In genomic region chr16:85037050-85037410, GRCh38 we compare ENCODE assay signal across 14 cellular contexts. TPM values are rescaled to one million over a fixed set of nuclear protein-coding genes. Genes with fewer than 3 reads are reported as not detected.
DNase-seq lines count a peak whose midpoint lies in the region; ATAC-seq and TF ChIP-seq lines count a peak whose summit lies in the region.
"Had no signal": no experiment of that assay in that cellular context is flagged by ENCODE, and none has a peak within 500 bp of the region (broad histone marks: within the 10 kb centered on the region; RNA-seq: fewer than 3 reads in every experiment).

No MANE protein-coding gene starts in this region.

- CTCF ChIA-PET in WTC11 (lab: Charles Lee) = interaction anchor here (2.3 kb wide), 1 partner anchor 9 kb away, joined by 5 read pairs; the partner anchor contains the start of gene KIAA0513

- H3K27ac ChIP-seq in brain microvascular endothelial cell = peak overlapping the region; percentile 12
- H3K27ac ChIP-seq: HL-60 had no signal

- H3K27me3 Mint-ChIP-seq in WTC11 (ENCODE audit: low read depth) = no peaks in the 10 kb centered on the region
- peaks cover 11% of the 10 kb centered on the region for H3K27me3 Mint-ChIP-seq in stimulated activated memory B cell treated with anti-CD40 and anti-IgM and Interleukin-4, amounts not matched to agents 10 μg/mL and 1 μg/mL and 100 μg/mL, for 72 hours
- H3K27me3 Mint-ChIP-seq: CD4-positive, alpha-beta memory T cell had no signal

- peaks cover 6% of the 10 kb centered on the region for H3K4me1 Mint-ChIP-seq in WTC11
- no peaks in the 10 kb centered on the region for H3K4me1 Mint-ChIP-seq in stimulated activated memory B cell treated with anti-CD40 and anti-IgM and Interleukin-4, amounts not matched to agents 10 μg/mL and 1 μg/mL and 100 μg/mL, for 72 hours

- no peaks in the 10 kb centered on the region for H3K9me3 Mint-ChIP-seq in WTC11
- no peaks in the 10 kb centered on the region for H3K9me3 Mint-ChIP-seq in stimulated activated memory B cell treated with anti-CD40 and anti-IgM and Interleukin-4, amounts not matched to agents 10 μg/mL and 1 μg/mL and 100 μg/mL, for 72 hours

- H3K27me3 ChIP-seq in brain microvascular endothelial cell (replicated peaks) = no peaks in the 10 kb centered on the region

- H3K36me3 ChIP-seq in brain microvascular endothelial cell (replicated peaks) = no peaks in the 10 kb centered on the region

- H3K4me3 Mint-ChIP-seq in WTC11 = no peak overlapping the region
- no peak overlapping the region for H3K4me3 Mint-ChIP-seq in stimulated activated memory B cell treated with anti-CD40 and anti-IgM and Interleukin-4, amounts not matched to agents 10 μg/mL and 1 μg/mL and 100 μg/mL, for 72 hours
- H3K4me3 Mint-ChIP-seq: CD4-positive, alpha-beta memory T cell had no signal

- no peak for TF ChIP-seq CTCF in brain microvascular endothelial cell (IDR thresholded peaks at IDR 0.05; ENCODE audit: low read depth, low read length, missing control alignments)
- TF ChIP-seq CTCF in WTC11 (IDR thresholded peaks at IDR 0.05) = no peak

- no peak overlapping the region for H3K4me3 ChIP-seq in brain microvascular endothelial cell (ENCODE audit: low read depth, low read length)
- H3K4me3 ChIP-seq: lung had no signal

- DNase-seq in AG08396 (ENCODE audit: low spot score) = peak; percentile 36
- peak; percentile 47 for DNase-seq in HT-29 (ENCODE audit: low spot score)
- peak; percentile 82 for DNase-seq in brain microvascular endothelial cell
- peak; percentile 80 to 94 for DNase-seq in lung microvascular endothelial cell (ENCODE audit: low read depth in 2 of 2)
- no peak for DNase-seq in WTC11 (ENCODE audit: low spot score)
- no peak for DNase-seq in NCI-H82 treated with DMSO at 0.1 percent for 48 hours (lab: John Stamatoyannopoulos, UW; ENCODE audit: unreplicated experiment)
- DNase-seq: activated effector memory CD4-positive, alpha-beta T cell treated with anti-CD3 and anti-CD28 coated beads, Interleukin-2, amount 50 U/mL, for 16 hours; CD4-positive, alpha-beta memory T cell; H7; NCI-H2081 had no signal

- in situ Hi-C loops in brain microvascular endothelial cell (cut with HindIII; ENCODE audit: low pct_ligation_motif_present, low sequenced_read_pairs) = no loop called here

- no peaks in the 10 kb centered on the region for H3K36me3 Mint-ChIP-seq in WTC11
- H3K36me3 Mint-ChIP-seq in stimulated activated memory B cell treated with anti-CD40 and anti-IgM and Interleukin-4, amounts not matched to agents 10 μg/mL and 1 μg/mL and 100 μg/mL, for 72 hours = no peaks in the 10 kb centered on the region

- H3K27ac Mint-ChIP-seq in WTC11 = no peak overlapping the region
- no peak overlapping the region for H3K27ac Mint-ChIP-seq in stimulated activated memory B cell treated with anti-CD40 and anti-IgM and Interleukin-4, amounts not matched to agents 10 μg/mL and 1 μg/mL and 100 μg/mL, for 72 hours

- POLR2A ChIA-PET in WTC11 (lab: Charles Lee) = no interaction called here

- ATAC-seq in WTC11 (no peak), HG02852 (IDR thresholded peaks at IDR 0.05; ENCODE audit: unreplicated experiment) (no peak)
- ATAC-seq in stimulated activated memory B cell treated with anti-CD40 and anti-IgM and Interleukin-4, amounts not matched to agents 10 μg/mL and 1 μg/mL and 100 μg/mL, for 72 hours = no peak

TF ChIP-seq in WTC11, 78 proteins besides CTCF, POLR2A, EP300 and RAD21:
- TF ChIP-seq MYBL2 (CRISPR knock-in tag; IDR thresholded peaks at IDR 0.05) (no peak), NFE2L1 (CRISPR knock-in tag; IDR thresholded peaks at IDR 0.05) (no peak), NFYB (CRISPR knock-in tag; conservative IDR thresholded peaks at IDR 0.05; ENCODE audit: low read depth) (no peak), NR1H2 (CRISPR knock-in tag; IDR thresholded peaks at IDR 0.05) (no peak)
- TF ChIP-seq, protein P1, sequence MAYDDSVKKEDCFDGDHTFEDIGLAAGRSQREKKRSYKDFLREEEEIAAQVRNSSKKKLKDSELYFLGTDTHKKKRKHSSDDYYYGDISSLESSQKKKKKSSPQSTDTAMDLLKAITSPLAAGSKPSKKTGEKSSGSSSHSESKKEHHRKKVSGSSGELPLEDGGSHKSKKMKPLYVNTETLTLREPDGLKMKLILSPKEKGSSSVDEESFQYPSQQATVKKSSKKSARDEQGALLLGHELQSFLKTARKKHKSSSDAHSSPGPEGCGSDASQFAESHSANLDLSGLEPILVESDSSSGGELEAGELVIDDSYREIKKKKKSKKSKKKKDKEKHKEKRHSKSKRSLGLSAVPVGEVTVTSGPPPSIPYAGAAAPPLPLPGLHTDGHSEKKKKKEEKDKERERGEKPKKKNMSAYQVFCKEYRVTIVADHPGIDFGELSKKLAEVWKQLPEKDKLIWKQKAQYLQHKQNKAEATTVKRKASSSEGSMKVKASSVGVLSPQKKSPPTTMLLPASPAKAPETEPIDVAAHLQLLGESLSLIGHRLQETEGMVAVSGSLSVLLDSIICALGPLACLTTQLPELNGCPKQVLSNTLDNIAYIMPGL (CRISPR knock-in tag; IDR thresholded peaks at IDR 0.05) = no peak
- TF ChIP-seq, protein P2, sequence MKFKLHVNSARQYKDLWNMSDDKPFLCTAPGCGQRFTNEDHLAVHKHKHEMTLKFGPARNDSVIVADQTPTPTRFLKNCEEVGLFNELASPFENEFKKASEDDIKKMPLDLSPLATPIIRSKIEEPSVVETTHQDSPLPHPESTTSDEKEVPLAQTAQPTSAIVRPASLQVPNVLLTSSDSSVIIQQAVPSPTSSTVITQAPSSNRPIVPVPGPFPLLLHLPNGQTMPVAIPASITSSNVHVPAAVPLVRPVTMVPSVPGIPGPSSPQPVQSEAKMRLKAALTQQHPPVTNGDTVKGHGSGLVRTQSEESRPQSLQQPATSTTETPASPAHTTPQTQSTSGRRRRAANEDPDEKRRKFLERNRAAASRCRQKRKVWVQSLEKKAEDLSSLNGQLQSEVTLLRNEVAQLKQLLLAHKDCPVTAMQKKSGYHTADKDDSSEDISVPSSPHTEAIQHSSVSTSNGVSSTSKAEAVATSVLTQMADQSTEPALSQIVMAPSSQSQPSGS (CRISPR knock-in tag; IDR thresholded peaks at IDR 0.05; ENCODE audit: borderline replicate concordance, low read depth) = no peak

RNA-seq across cellular contexts. Expression of gene KIAA0513, which starts 9.4 kb away (rescaled TPM):
- 0.91 and 1.2 TPM in 2 replicates for total RNA-seq in HT-29 (2014; rRNA removed; shearing (Covaris generic))
- total RNA-seq in lung microvascular endothelial cell (14.4 and 20.8 TPM in 2 replicates), WTC11 (2021) (6.4 to 7.8 TPM (median 7.3 TPM) in 3 replicates)

RNA-seq across cellular contexts. Expression of gene ZDHHC7, which starts 25.7 kb away (rescaled TPM):
- 40.1 and 40.3 TPM in 2 replicates for total RNA-seq in HT-29 (2014; rRNA removed; shearing (Covaris generic))
- total RNA-seq in lung microvascular endothelial cell (27.7 and 32.9 TPM in 2 replicates), WTC11 (2021) (35.7 to 38.7 TPM (median 38.1 TPM) in 3 replicates)

Comparison
In these comparisons a context has a peak if more than half of its experiments do, and no peak if none do; other contexts are left out.
1. DNase-seq: peak in AG08396 (single experiment), HT-29 (single experiment), brain microvascular endothelial cell (single experiment) and lung microvascular endothelial cell (2 of 2); none in WTC11 (single experiment) and NCI-H82 treated with DMSO at 0.1 percent for 48 hours (single experiment).